ENCODE assay signal across 8 cellular contexts in genomic region chr6:152309648-152310047, GRCh38.
DNase-seq lines count a peak whose midpoint lies in the region; ATAC-seq lines count a peak whose summit lies in the region.

No MANE protein-coding gene starts in this region.

- 79 to 90% methylated on average over 6 of the region's 6 CpGs for WGBS in GM23248 (ENCODE audit: low coverage in 1 of 2, low lambda C conversion rate in 2 of 2, missing lambda C conversion rate in 2 of 2), 2 experiments

- H3K27ac ChIP-seq in CD4-positive, CD25-positive, alpha-beta regulatory T cell (ENCODE audit: insufficient read depth, low read length, poor library complexity, severe bottlenecking) = no peak overlapping the region
- no peak overlapping the region for H3K27ac ChIP-seq in GM23248

- no peaks in the 10 kb centered on the region for H3K36me3 ChIP-seq in CD4-positive, CD25-positive, alpha-beta regulatory T cell (ENCODE audit: control insufficient read depth, insufficient read depth, low read length)
- H3K36me3 ChIP-seq in GM23248 (ENCODE audit: low read depth) = peaks cover 73% of the 10 kb centered on the region
- no peaks in the 10 kb centered on the region; the same call in none of the 2 replicates for H3K36me3 ChIP-seq in MG63

- no peaks in the 10 kb centered on the region for H3K79me2 ChIP-seq in GM23248 (ENCODE audit: insufficient read depth)

- H3K9ac ChIP-seq in GM23248 = no peak overlapping the region

- H3K4me3 Mint-ChIP-seq in CD4-positive, CD25-positive, alpha-beta regulatory T cell = peak overlapping the region in 2 of 4 donors; percentile 23 to 43

- H3K9me2 ChIP-seq in GM23248 (ENCODE audit: insufficient read depth) = no peaks in the 10 kb centered on the region

- no peak overlapping the region for H3K4me2 ChIP-seq in GM23248 (ENCODE audit: unreplicated experiment)

- peaks cover 4% of the 10 kb centered on the region for H3K27me3 Mint-ChIP-seq in CD4-positive, CD25-positive, alpha-beta regulatory T cell

- peaks cover 14% of the 10 kb centered on the region for H3K4me1 ChIP-seq in CD4-positive, CD25-positive, alpha-beta regulatory T cell (ENCODE audit: control insufficient read depth, insufficient read depth, low read length, poor library complexity, severe bottlenecking)
- peaks cover 10% of the 10 kb centered on the region for H3K4me1 ChIP-seq in GM23248 (ENCODE audit: insufficient read depth)

- ATAC-seq in CD4-positive, CD25-positive, alpha-beta regulatory T cell (ENCODE audit: low read depth in 2 of 2) = peak; percentile 99
- ATAC-seq in HG03354 (IDR thresholded peaks at IDR 0.05; ENCODE audit: poor library complexity, severe bottlenecking, unreplicated experiment) = peak; percentile 71

- no peaks in the 10 kb centered on the region for H3K9me3 Mint-ChIP-seq in CD4-positive, CD25-positive, alpha-beta regulatory T cell

- no peaks in the 10 kb centered on the region for H4K20me1 ChIP-seq in GM23248 (ENCODE audit: insufficient read depth)

- in situ Hi-C loops in GM23248 (cut with MboI) = no loop called here

- H3K27me3 ChIP-seq in CD4-positive, CD25-positive, alpha-beta regulatory T cell (ENCODE audit: control insufficient read depth, insufficient read depth, low read length) = no peaks in the 10 kb centered on the region
- H3K27me3 ChIP-seq in GM23248 (replicated peaks; ENCODE audit: insufficient read depth) (no peaks in the 10 kb centered on the region), MG63 (no peaks in the 10 kb centered on the region)

- no peak overlapping the region for H2AFZ ChIP-seq in GM23248

- no peaks in the 10 kb centered on the region for H3K9me3 ChIP-seq in CD4-positive, CD25-positive, alpha-beta regulatory T cell (ENCODE audit: control insufficient read depth in 2 of 2, low read length in 2 of 2)
- no peaks in the 10 kb centered on the region for H3K9me3 ChIP-seq in GM23248 (ENCODE audit: low read depth)
- no peaks in the 10 kb centered on the region for H3K9me3 ChIP-seq in MG63

- H3F3A ChIP-seq in GM23248 (ENCODE audit: insufficient read depth) = peaks cover 19% of the 10 kb centered on the region

- H3K4me1 Mint-ChIP-seq in CD4-positive, CD25-positive, alpha-beta regulatory T cell = peaks cover 18 to 29% (median 23%) of the 10 kb centered on the region in 4 donors

- peak; percentile 22 to 87 (median 63) for DNase-seq in CD4-positive, CD25-positive, alpha-beta regulatory T cell
- DNase-seq in activated CD8-positive, alpha-beta memory T cell treated with anti-CD3 and anti-CD28 coated beads, Interleukin-2, amount 50 U/mL, for 4 hours = peak; percentile 64
- DNase-seq in occipital lobe (lab: John Stamatoyannopoulos, UW) (peak; percentile 21), GM23248 (no peak), MG63 (no peak), HuH-7.5 (ENCODE audit: low spot score) (no peak), NCI-H524 treated with DMSO at 0.1 percent for 48 hours (lab: John Stamatoyannopoulos, UW) (no peak)

- H3K36me3 Mint-ChIP-seq in CD4-positive, CD25-positive, alpha-beta regulatory T cell = peaks cover 5% of the 10 kb centered on the region

- H3K4me3 ChIP-seq in CD4-positive, CD25-positive, alpha-beta regulatory T cell (ENCODE audit: low read depth, low read length) = no peak overlapping the region
- no peak overlapping the region for H3K4me3 ChIP-seq in GM23248
- no peak overlapping the region for H3K4me3 ChIP-seq in MG63

- no peak overlapping the region for H3K27ac Mint-ChIP-seq in CD4-positive, CD25-positive, alpha-beta regulatory T cell

Comparison
In these comparisons a context has a peak if more than half of its experiments do, and no peak if none do; other contexts are left out.
1. DNase-seq: peak in CD4-positive, CD25-positive, alpha-beta regulatory T cell (3 of 3), activated CD8-positive, alpha-beta memory T cell treated with anti-CD3 and anti-CD28 coated beads, Interleukin-2, amount 50 U/mL, for 4 hours (single experiment) and occipital lobe (single experiment); none in GM23248 (single experiment), MG63 (single experiment), HuH-7.5 (single experiment) and NCI-H524 treated with DMSO at 0.1 percent for 48 hours (single experiment).